ENCODE assay signal across 12 cellular contexts in genomic region chr2:203891474-203891873, GRCh38. TPM values are rescaled to one million over a fixed set of nuclear protein-coding genes. Genes with fewer than 3 reads are reported as not detected.
DNase-seq lines count a peak whose midpoint lies in the region; ATAC-seq and TF ChIP-seq lines count a peak whose summit lies in the region.
"Had no signal": no experiment of that assay in that cellular context is flagged by ENCODE, and none has a peak within 500 bp of the region (broad histone marks: within the 10 kb centered on the region; RNA-seq: fewer than 3 reads in every experiment).

No MANE protein-coding gene starts in this region.

- H3K4me1 Mint-ChIP-seq in activated CD4-positive, alpha-beta memory T cell treated with anti-CD3 and anti-CD28 coated beads, Interleukin-2, amount 10 ng/mL, durations not matched to agents 7 days and 5 days, result peaks cover 84% of the 10 kb centered on the region

- no peak for TF ChIP-seq POLR2A in upper lobe of left lung (IDR thresholded peaks at IDR 0.05)

- H3K27me3 Mint-ChIP-seq in activated CD4-positive, alpha-beta memory T cell treated with anti-CD3 and anti-CD28 coated beads, Interleukin-2, amount 10 ng/mL, durations not matched to agents 7 days and 5 days, result no peaks in the 10 kb centered on the region

- TF ChIP-seq CTCF in upper lobe of left lung (IDR thresholded peaks at IDR 0.05), result no peak

- no peaks in the 10 kb centered on the region for H3K9me3 ChIP-seq in right cardiac atrium (ENCODE audit: control insufficient read depth, low read length)
- H3K9me3 ChIP-seq in upper lobe of left lung, result no peaks in the 10 kb centered on the region
- H3K9me3 ChIP-seq: vagina had no signal

- no peaks in the 10 kb centered on the region for H3K27me3 ChIP-seq in right cardiac atrium (ENCODE audit: control insufficient read depth, insufficient read depth)
- no peaks in the 10 kb centered on the region for H3K27me3 ChIP-seq in upper lobe of left lung
- H3K27me3 ChIP-seq: vagina had no signal

- peaks cover 5% of the 10 kb centered on the region for H3K36me3 Mint-ChIP-seq in activated CD4-positive, alpha-beta memory T cell treated with anti-CD3 and anti-CD28 coated beads, Interleukin-2, amount 10 ng/mL, durations not matched to agents 7 days and 5 days (ENCODE audit: low read depth)

- CTCF ChIA-PET in activated CD4-positive, alpha-beta memory T cell treated with anti-CD3 and anti-CD28 coated beads, Interleukin-2, amount 10 ng/mL, durations not matched to agents 7 days and 5 days (lab: Charles Lee), result interaction anchor here (1.8 kb wide), 1 partner anchor 18 kb away, joined by 4 read pairs; no protein-coding TSS in a partner anchor

- H3K4me3 Mint-ChIP-seq in activated CD4-positive, alpha-beta memory T cell treated with anti-CD3 and anti-CD28 coated beads, Interleukin-2, amount 10 ng/mL, durations not matched to agents 7 days and 5 days, result no peak overlapping the region

- 91% methylated on average over 2 of the region's 2 CpGs for WGBS in right cardiac atrium
- 77 to 89% methylated on average over 2 of the region's 2 CpGs for WGBS in upper lobe of left lung, 2 donors

- intact Hi-C loops in right cardiac atrium (cut with DNase I) (no loop called here), left ventricle myocardium superior (cut with micrococcal nuclease) (no loop called here)

- H3K4me3 ChIP-seq in right cardiac atrium (ENCODE audit: low read length) (no peak overlapping the region), upper lobe of left lung (no peak overlapping the region)
- H3K4me3 ChIP-seq: vagina had no signal

- no peaks in the 10 kb centered on the region for H3K36me3 ChIP-seq in upper lobe of left lung
- H3K36me3 ChIP-seq: vagina had no signal

- TF ChIP-seq EP300 in upper lobe of left lung (IDR thresholded peaks at IDR 0.05), result no peak

- no peak overlapping the region for H3K27ac ChIP-seq in right cardiac atrium (ENCODE audit: low read length)
- no peak overlapping the region for H3K27ac ChIP-seq in upper lobe of left lung
- H3K27ac ChIP-seq: C4-2B, vagina had no signal

- POLR2A ChIA-PET in activated CD4-positive, alpha-beta memory T cell treated with anti-CD3 and anti-CD28 coated beads, Interleukin-2, amount 10 ng/mL, durations not matched to agents 7 days and 5 days (lab: Charles Lee), result interaction anchor here (1.0 to 26.2 kb wide), 7 partner anchors 9 to 185 kb away, joined by 3 to 593 read pairs (median 4); partner anchors contain the start of genes CD28 and CTLA4

- peak; percentile 28 to 53 for ATAC-seq in right cardiac atrium
- no peak for ATAC-seq in left ventricle myocardium superior
- ATAC-seq in upper lobe of left lung (ENCODE audit: low FRiP score in 2 of 2), result peak; percentile 26 to 62
- ATAC-seq in GM18870 (IDR thresholded peaks at IDR 0.05; ENCODE audit: unreplicated experiment), result no peak

- H3K4me1 ChIP-seq in right cardiac atrium (ENCODE audit: control insufficient read depth, insufficient read depth, low read length), result no peaks in the 10 kb centered on the region
- H3K4me1 ChIP-seq in upper lobe of left lung, result no peaks in the 10 kb centered on the region
- H3K4me1 ChIP-seq: vagina had no signal

- no peak for DNase-seq in right cardiac atrium
- DNase-seq in left ventricle myocardium superior, result no peak
- DNase-seq in activated CD4-positive, alpha-beta memory T cell treated with anti-CD3 and anti-CD28 coated beads, Interleukin-2, amount 10 ng/mL, durations not matched to agents 7 days and 5 days, result peak; percentile 69
- DNase-seq in iris pigment epithelial cell (ENCODE audit: low read depth), result peak; percentile 50
- peak in 1 of 2 donors; percentile 45 for DNase-seq in upper lobe of left lung
- DNase-seq in hypothalamus (lab: John Stamatoyannopoulos, UW), result no peak
- no peak for DNase-seq in H4 (ENCODE audit: low spot score)
- DNase-seq: HCEC 1CT, NCI-H1105 had no signal

- H3K27ac Mint-ChIP-seq in activated CD4-positive, alpha-beta memory T cell treated with anti-CD3 and anti-CD28 coated beads, Interleukin-2, amount 10 ng/mL, durations not matched to agents 7 days and 5 days, result peak overlapping the region; percentile 69

- peaks cover 5% of the 10 kb centered on the region for H3K9me3 Mint-ChIP-seq in activated CD4-positive, alpha-beta memory T cell treated with anti-CD3 and anti-CD28 coated beads, Interleukin-2, amount 10 ng/mL, durations not matched to agents 7 days and 5 days

RNA-seq across cellular contexts. Expression of gene CTLA4, which starts 23.9 kb away (rescaled TPM):
- total RNA-seq in right cardiac atrium (not detected), left ventricle myocardium superior (not detected), upper lobe of left lung (1 to 10 TPM in 4 of 6 donors, under 1 TPM in 2; 0.33 to 3.1 (median 1.1) TPM)
- polyA plus RNA-seq in right cardiac atrium, result 0.07 TPM
- 100 to 1,000 TPM in 1 of 2 experiments, 10 to 100 TPM in 1; 98.1 to 101 TPM for total RNA-seq in activated CD4-positive, alpha-beta memory T cell treated with anti-CD3 and anti-CD28 coated beads, Interleukin-2, amount 10 ng/mL, durations not matched to agents 7 days and 5 days
- total RNA-seq in H4 (2014; rRNA removed; shearing (Covaris generic)), result not detected in 2 replicates

RNA-seq across cellular contexts. Expression of gene ICOS, which starts 45.1 kb away (rescaled TPM):
- total RNA-seq in right cardiac atrium, result under 1 TPM in 2 of 4 donors, not detected in 2; 0.09 to 0.12 TPM
- polyA plus RNA-seq in right cardiac atrium, result 0.05 TPM
- total RNA-seq in left ventricle myocardium superior, result not detected
- 10 to 100 TPM; 61.8 to 63.0 TPM for total RNA-seq in activated CD4-positive, alpha-beta memory T cell treated with anti-CD3 and anti-CD28 coated beads, Interleukin-2, amount 10 ng/mL, durations not matched to agents 7 days and 5 days
- 1 to 10 TPM in 3 of 6 donors, under 1 TPM in 2, not detected in 1; 0.22 to 2.3 (median 1.1) TPM for total RNA-seq in upper lobe of left lung
- total RNA-seq in H4 (2014; rRNA removed; shearing (Covaris generic)), result not detected in 2 replicates

Comparison
In these comparisons a context has a peak if more than half of its experiments do, and no peak if none do; other contexts are left out.
1. ATAC-seq: peak in right cardiac atrium (2 of 2) and upper lobe of left lung (2 of 2); none in left ventricle myocardium superior (single experiment) and GM18870 (single experiment).
2. DNase-seq: peak in activated CD4-positive, alpha-beta memory T cell treated with anti-CD3 and anti-CD28 coated beads, Interleukin-2, amount 10 ng/mL, durations not matched to agents 7 days and 5 days (single experiment) and iris pigment epithelial cell (single experiment); none in right cardiac atrium (0 of 3), left ventricle myocardium superior (single experiment), hypothalamus (0 of 51) and H4 (single experiment).
3. RNA of gene CTLA4, which starts 23.9 kb away (total RNA-seq): 98.1 to 101 TPM in activated CD4-positive, alpha-beta memory T cell treated with anti-CD3 and anti-CD28 coated beads, Interleukin-2, amount 10 ng/mL, durations not matched to agents 7 days and 5 days; 0.33 to 3.1 TPM in upper lobe of left lung, not detected in right cardiac atrium, not detected in left ventricle myocardium superior (single experiment) and not detected in H4; every median in the first group is over 10 times any median in the second.
4. RNA of gene ICOS, which starts 45.1 kb away (total RNA-seq): 61.8 to 63.0 TPM in activated CD4-positive, alpha-beta memory T cell treated with anti-CD3 and anti-CD28 coated beads, Interleukin-2, amount 10 ng/mL, durations not matched to agents 7 days and 5 days; 0.22 to 2.3 TPM in upper lobe of left lung, 0.09 to 0.12 TPM in right cardiac atrium, not detected in left ventricle myocardium superior (single experiment) and not detected in H4; every median in the first group is over 10 times any median in the second.